ENCODE assay signal across 9 cellular contexts in genomic region chr9:134858051-134858841, GRCh38. TPM values are rescaled to one million over a fixed set of nuclear protein-coding genes. Genes with fewer than 3 reads are reported as not detected.
DNase-seq lines count a peak whose midpoint lies in the region; ATAC-seq and TF ChIP-seq lines count a peak whose summit lies in the region.
"Had no signal": no experiment of that assay in that cellular context is flagged by ENCODE, and none has a peak within 500 bp of the region (broad histone marks: within the 10 kb centered on the region; RNA-seq: fewer than 3 reads in every experiment).

No MANE protein-coding gene starts in this region.

- no peak overlapping the region for H3K27ac ChIP-seq in coronary artery

- H3K4me1 Mint-ChIP-seq in chondrocyte (ENCODE audit: low read depth): peaks cover 7% of the 10 kb centered on the region

- DNase-seq in coronary artery (ENCODE audit: low spot score) (peak; percentile 52), HPDE6-E6E7 (ENCODE audit: extremely low spot score) (no peak), DMS53 (lab: John Stamatoyannopoulos, UW) (no peak), chondrocyte (ENCODE audit: low spot score) (no peak)
- no peak for DNase-seq in stimulated activated naive CD4-positive, alpha-beta T cell (lab: John Stamatoyannopoulos, UW)

- ATAC-seq in GM21381 (IDR thresholded peaks at IDR 0.05; ENCODE audit: unreplicated experiment) (peak; percentile 87), HG03460 (IDR thresholded peaks at IDR 0.05; ENCODE audit: unreplicated experiment) (peak; percentile 81)

- H3K9me3 Mint-ChIP-seq in chondrocyte (ENCODE audit: low read depth): peaks cover 59% of the 10 kb centered on the region

- H3K36me3 Mint-ChIP-seq in chondrocyte (ENCODE audit: low read depth): peaks cover 13% of the 10 kb centered on the region

- no peak overlapping the region for H3K27ac Mint-ChIP-seq in chondrocyte (ENCODE audit: unreplicated experiment)

- no peak overlapping the region for H3K4me3 Mint-ChIP-seq in chondrocyte (ENCODE audit: unreplicated experiment)

- TF ChIP-seq CTCF in GM12873 (IDR thresholded peaks at IDR 0.05; ENCODE audit: insufficient read depth, low read depth, low read length, missing control alignments): peak; percentile 68
- no peak for TF ChIP-seq CTCF in coronary artery (IDR thresholded peaks at IDR 0.05)
- TF ChIP-seq CTCF in chondrocyte (IDR thresholded peaks at IDR 0.05): no peak

- no peaks in the 10 kb centered on the region for H3K27me3 Mint-ChIP-seq in chondrocyte (ENCODE audit: low read depth)

- H3K4me3 ChIP-seq in coronary artery: no peak overlapping the region
- H3K4me3 ChIP-seq: dorsolateral prefrontal cortex had no signal

RNA-seq across cellular contexts. Expression of gene FCN2, which starts 22.4 kb away (rescaled TPM):
- not detected in 3 replicates for total RNA-seq in chondrocyte

RNA-seq across cellular contexts. Expression of gene FCN1, which starts 59.5 kb away (rescaled TPM):
- total RNA-seq in chondrocyte: not detected in 3 replicates
